ENCODE assay signal across 8 cellular contexts in genomic region chr9:107260437-107261081, GRCh38. TPM values are rescaled to one million over a fixed set of nuclear protein-coding genes. Genes with fewer than 3 reads are reported as not detected.
A peak's percentile ranks its signal among the peaks of the same experiment; 100 is the strongest.
DNase-seq lines count a peak whose midpoint lies in the region; ATAC-seq, FAIRE-seq and TF ChIP-seq lines count a peak whose summit lies in the region.

No MANE protein-coding gene starts in this region.

- no peak overlapping the region for H3K4ac ChIP-seq in mesendoderm (ENCODE audit: low read depth, low read length)

- H2BK120ac ChIP-seq in mesendoderm (ENCODE audit: low read depth, low read length): no peak overlapping the region

- no peaks in the 10 kb centered on the region for H3K4me1 ChIP-seq in mucosa of descending colon (ENCODE audit: low read depth)
- no peaks in the 10 kb centered on the region for H3K4me1 ChIP-seq in mesendoderm (ENCODE audit: control insufficient read depth, low read depth, low read length)
- no peaks in the 10 kb centered on the region for H3K4me1 ChIP-seq in testis

- H3K23ac ChIP-seq in mesendoderm (ENCODE audit: low read length): no peak overlapping the region

- WGBS in mesendoderm (ENCODE audit: extremely low coverage, insufficient coverage, low lambda C conversion rate): no CpG with 5 or more reads among the region's 4 CpGs
- WGBS in testis, 2 donors: 50 to 69% methylated on average over 4 of the region's 4 CpGs

- H3K9me3 ChIP-seq in mucosa of descending colon (no peaks in the 10 kb centered on the region), testis (no peaks in the 10 kb centered on the region)

- peak; percentile 39 for DNase-seq in NCI-H345 (lab: John Stamatoyannopoulos, UW)
- no peak for DNase-seq in mucosa of descending colon
- DNase-seq in left cardiac atrium: no peak
- DNase-seq in mesendoderm: no peak
- DNase-seq in testis: no peak
- DNase-seq in urothelium cell line (ENCODE audit: low spot score): no peak

- no peaks in the 10 kb centered on the region for H3K79me1 ChIP-seq in mesendoderm (ENCODE audit: low read length)

- no peak overlapping the region for H3K4me3 ChIP-seq in mucosa of descending colon
- H3K4me3 ChIP-seq in mesendoderm (ENCODE audit: low read length): no peak overlapping the region
- H3K4me3 ChIP-seq in testis: no peak overlapping the region

- no peaks in the 10 kb centered on the region for H3K79me2 ChIP-seq in mesendoderm (ENCODE audit: control insufficient read depth, insufficient read depth, low read length)

- no peak for FAIRE-seq in urothelium cell line (lab: Jason Lieb, UNC)

- H4K8ac ChIP-seq in mesendoderm (ENCODE audit: low read depth, low read length): no peak overlapping the region

- H3K4me2 ChIP-seq in mesendoderm (ENCODE audit: low read length): no peak overlapping the region

- no peak overlapping the region for H2AK5ac ChIP-seq in mesendoderm (ENCODE audit: low read length)

- ATAC-seq in GM18907 (IDR thresholded peaks at IDR 0.05; ENCODE audit: unreplicated experiment) (peak; percentile 100), HG02763 (IDR thresholded peaks at IDR 0.05; ENCODE audit: unreplicated experiment) (peak; percentile 99), mucosa of descending colon (peak; percentile 62), left cardiac atrium (no peak)

- H2BK5ac ChIP-seq in mesendoderm (ENCODE audit: low read length): no peak overlapping the region

- no peaks in the 10 kb centered on the region for H3K27me3 ChIP-seq in mesendoderm (ENCODE audit: insufficient read depth, low read length, poor library complexity)
- H3K27me3 ChIP-seq in testis: no peaks in the 10 kb centered on the region

- no peak overlapping the region for H2BK15ac ChIP-seq in mesendoderm (replicated peaks; ENCODE audit: low read depth)

- H3K36me3 ChIP-seq in mucosa of descending colon (ENCODE audit: low read depth) (no peaks in the 10 kb centered on the region), mesendoderm (ENCODE audit: control insufficient read depth, insufficient read depth, low read length) (no peaks in the 10 kb centered on the region), testis (ENCODE audit: low read depth, missing control alignments) (no peaks in the 10 kb centered on the region)

- H4K5ac ChIP-seq in mesendoderm (ENCODE audit: low read length): no peak overlapping the region

- H3K18ac ChIP-seq in mesendoderm (ENCODE audit: low read length): no peak overlapping the region

- H3K27ac ChIP-seq in mesendoderm (ENCODE audit: low read depth, low read length): no peak overlapping the region
- H3K27ac ChIP-seq in testis: no peak overlapping the region

- no peak for TF ChIP-seq CTCF in mucosa of descending colon (IDR thresholded peaks at IDR 0.05)
- TF ChIP-seq CTCF in testis (IDR thresholded peaks at IDR 0.05): no peak

- TF ChIP-seq POLR2A in testis (IDR thresholded peaks at IDR 0.05): no peak

- H3K56ac ChIP-seq in mesendoderm (ENCODE audit: low read length): no peak overlapping the region

- no peak overlapping the region for H3K9ac ChIP-seq in mesendoderm (ENCODE audit: low read length)

- intact Hi-C loops in mucosa of descending colon (cut with DNase I, micrococcal nuclease): no loop called here
- intact Hi-C loops in left cardiac atrium (cut with DNase I): no loop called here
- intact Hi-C loops in testis (cut with DNase I; ENCODE audit: low total_unique reads): no loop called here

RNA-seq across cellular contexts. Expression of gene RAD23B, which starts 22.5 kb away (rescaled TPM):
- 10 to 100 TPM; 83.0 to 95.6 (median 93.7) TPM for total RNA-seq in mucosa of descending colon
- 10 to 100 TPM; 87.6 to 88.7 TPM for total RNA-seq in left cardiac atrium
- polyA plus RNA-seq in mesendoderm (2013, experiment 1 of 2): 172 TPM
- polyA plus RNA-seq in mesendoderm (2013, experiment 2 of 2): 180 TPM
- total RNA-seq in testis: 100 to 1,000 TPM; 116 to 199 TPM
- 138 TPM for polyA plus RNA-seq in testis (ENCODE audit: insufficient read depth, low read depth, low replicate concordance)

Comparison
In these comparisons a context has a peak if more than half of its experiments do, and no peak if none do; other contexts are left out.
1. ATAC-seq: peak in GM18907 (single experiment), HG02763 (single experiment) and mucosa of descending colon (single experiment); none in left cardiac atrium (0 of 2).